In the genomic region with DNA sequence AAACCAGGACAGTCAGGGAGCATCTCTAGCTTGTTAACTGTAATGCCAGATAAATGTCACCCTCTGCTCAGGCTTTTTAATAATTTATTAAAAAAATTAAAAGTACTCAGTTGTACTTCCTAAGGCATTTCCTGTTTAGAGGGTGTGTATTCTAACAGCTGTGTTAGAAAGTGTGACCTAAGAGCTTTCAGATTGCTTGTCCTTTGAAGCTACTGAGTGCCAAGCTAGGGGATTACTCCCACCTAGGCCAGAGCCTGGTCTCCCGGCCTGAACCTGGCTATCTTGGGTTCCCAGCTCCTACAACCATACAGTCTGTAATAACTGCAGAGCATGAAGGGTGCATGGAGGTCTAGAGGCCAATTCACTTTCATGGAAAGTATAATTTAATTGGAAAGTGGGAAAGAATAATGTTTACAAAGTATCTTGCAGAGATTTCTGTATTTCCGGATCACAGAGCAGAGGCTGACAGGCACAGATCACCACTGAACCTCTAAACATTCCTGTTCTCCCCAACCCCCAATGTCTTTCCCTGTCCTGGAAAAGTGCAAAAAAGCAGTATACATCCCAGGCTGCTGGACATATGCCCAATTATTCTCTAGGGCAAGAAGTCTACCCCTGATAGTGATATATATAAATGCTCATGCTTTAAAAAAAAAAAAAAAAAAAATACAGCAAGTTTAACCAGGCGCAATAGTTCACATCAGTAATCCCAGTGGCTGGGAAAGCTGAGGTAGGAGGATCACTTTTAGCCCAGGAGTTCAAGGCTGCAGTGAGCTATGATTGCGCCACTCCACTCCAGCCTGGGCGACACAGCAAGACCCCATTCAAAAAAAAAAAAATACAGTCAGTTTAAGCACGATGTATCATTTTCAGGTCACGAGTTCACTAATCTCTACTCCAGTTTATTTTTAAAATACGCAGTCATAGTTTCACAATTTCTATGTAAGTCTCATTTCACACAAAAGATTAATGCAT, we compare ENCODE assay signal across 1 cellular context.
TF ChIP-seq lines count a peak whose summit lies in the region.

No MANE protein-coding gene starts in this region.

TF ChIP-seq in H1, 55 proteins besides CTCF, POLR2A, EP300 and RAD21:
- TF ChIP-seq, protein P1, sequence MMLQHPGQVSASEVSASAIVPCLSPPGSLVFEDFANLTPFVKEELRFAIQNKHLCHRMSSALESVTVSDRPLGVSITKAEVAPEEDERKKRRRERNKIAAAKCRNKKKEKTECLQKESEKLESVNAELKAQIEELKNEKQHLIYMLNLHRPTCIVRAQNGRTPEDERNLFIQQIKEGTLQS (IDR thresholded peaks at IDR 0.05; ENCODE audit: insufficient read depth, low read depth, low read length) = no peak
- TF ChIP-seq HDAC6 (IDR thresholded peaks at IDR 0.05; ENCODE audit: low read depth, low read length) (no peak), TAF1 (IDR thresholded peaks at IDR 0.05; ENCODE audit: low read depth, low read length) (no peak), CEBPB (IDR thresholded peaks at IDR 0.05; ENCODE audit: low read depth, low read length) (peak; percentile 41; the same call in 1 of the 2 replicates)
